In genomic region chr20:38220587-38220986, GRCh38 we compare ENCODE assay signal across 15 cellular contexts. TPM values are rescaled to one million over a fixed set of nuclear protein-coding genes. Genes with fewer than 3 reads are reported as not detected.
A peak's percentile ranks its signal among the peaks of the same experiment; 100 is the strongest.
DNase-seq lines count a peak whose midpoint lies in the region; ATAC-seq and TF ChIP-seq lines count a peak whose summit lies in the region.
"Had no signal": no experiment of that assay in that cellular context is flagged by ENCODE, and none has a peak within 500 bp of the region (broad histone marks: within the 10 kb centered on the region; RNA-seq: fewer than 3 reads in every experiment).

No MANE protein-coding gene starts in this region.

- intact Hi-C loops in HCT116 (cut with micrococcal nuclease), result loop anchor here (5.0 kb wide), 1 partner anchor 148 kb away; no protein-coding TSS in a partner anchor

- TF ChIP-seq CTCF in HCT116 (IDR thresholded peaks at IDR 0.05 in 2 of 3, conservative IDR thresholded peaks at IDR 0.05 in 1 of 3; ENCODE audit: borderline replicate concordance in 1 of 3, insufficient read depth in 1 of 3, low read depth in 2 of 3, low read length in 2 of 3) (no peak), RWPE2 (IDR thresholded peaks at IDR 0.05; ENCODE audit: poor library complexity, severe bottlenecking) (no peak), hepatocyte (IDR thresholded peaks at IDR 0.05; ENCODE audit: poor library complexity) (no peak), smooth muscle cell (IDR thresholded peaks at IDR 0.05; ENCODE audit: borderline replicate concordance, insufficient read depth, poor library complexity, severe bottlenecking) (no peak)

- H3K4me1 ChIP-seq in HCT116 (ENCODE audit: control insufficient read depth in 1 of 2, insufficient read depth in 2 of 2, low read length in 2 of 2) (peaks cover 8 to 34% of the 10 kb centered on the region in 2 experiments), RWPE2 (ENCODE audit: insufficient read depth, poor library complexity, severe bottlenecking) (peaks cover 21% of the 10 kb centered on the region), hepatocyte (ENCODE audit: insufficient read depth) (peaks cover 4% of the 10 kb centered on the region), smooth muscle cell (ENCODE audit: low read depth) (peaks cover 5% of the 10 kb centered on the region)

- ATAC-seq in HCT116 (no peak), RWPE2 (ENCODE audit: low read depth) (no peak), GM19324 (IDR thresholded peaks at IDR 0.05; ENCODE audit: low FRiP score, unreplicated experiment) (no peak), GM19328 (IDR thresholded peaks at IDR 0.05; ENCODE audit: unreplicated experiment) (no peak)

- H3K27me3 ChIP-seq in HCT116 (ENCODE audit: insufficient read depth, low read length) (no peaks in the 10 kb centered on the region), RWPE2 (ENCODE audit: insufficient read depth, poor library complexity, severe bottlenecking) (no peaks in the 10 kb centered on the region), hepatocyte (no peaks in the 10 kb centered on the region), smooth muscle cell (ENCODE audit: low read depth) (no peaks in the 10 kb centered on the region)
- H3K27me3 ChIP-seq: dorsolateral prefrontal cortex, foreskin keratinocyte, upper lobe of left lung had no signal

- H4K20me1 ChIP-seq in HCT116 (ENCODE audit: insufficient read depth) (no peaks in the 10 kb centered on the region), hepatocyte (ENCODE audit: insufficient read depth, poor library complexity, severe bottlenecking) (no peaks in the 10 kb centered on the region), smooth muscle cell (ENCODE audit: low read depth) (no peaks in the 10 kb centered on the region)

- no peak for TF ChIP-seq POLR2A in HCT116 (IDR thresholded peaks at IDR 0.05; ENCODE audit: borderline replicate concordance, extremely low read depth, insufficient read depth, insufficient read length)

- no peak overlapping the region for H3K4me3 Mint-ChIP-seq in activated CD4-positive, alpha-beta memory T cell treated with anti-CD3 and anti-CD28 coated beads, Interleukin-2, amount 10 ng/mL, durations not matched to agents 7 days and 5 days
- H3K4me3 Mint-ChIP-seq: natural killer cell had no signal

- CTCF ChIA-PET in HCT116 (lab: Charles Lee), result interaction anchor here (0.9 to 3.7 kb wide), 28 partner anchors 8 to 656 kb away, joined by 3 to 53 read pairs (median 5); no protein-coding TSS in a partner anchor
- CTCF ChIA-PET in activated CD4-positive, alpha-beta memory T cell treated with anti-CD3 and anti-CD28 coated beads, Interleukin-2, amount 10 ng/mL, durations not matched to agents 7 days and 5 days (lab: Charles Lee), result interaction anchor here (0.8 to 6.1 kb wide), 21 partner anchors 9 to 655 kb away, joined by 3 to 64 read pairs (median 8); no protein-coding TSS in a partner anchor

- H3K9me3 ChIP-seq in HCT116 (ENCODE audit: control insufficient read depth in 1 of 2, insufficient read depth in 1 of 2, low read depth in 1 of 2, low read length in 2 of 2) (no peaks in the 10 kb centered on the region), RWPE2 (ENCODE audit: severe bottlenecking) (no peaks in the 10 kb centered on the region), hepatocyte (ENCODE audit: low read depth) (no peaks in the 10 kb centered on the region), smooth muscle cell (replicated peaks; ENCODE audit: low read depth) (no peaks in the 10 kb centered on the region)
- H3K9me3 ChIP-seq: upper lobe of left lung had no signal

- H3K9me2 ChIP-seq in HCT116 (ENCODE audit: insufficient read depth) (no peaks in the 10 kb centered on the region), hepatocyte (replicated peaks; ENCODE audit: insufficient read depth) (no peaks in the 10 kb centered on the region)

- peak overlapping the region; percentile 47 for H2AFZ ChIP-seq in HCT116 (ENCODE audit: low read depth, low read length, poor library complexity, severe bottlenecking)
- H2AFZ ChIP-seq in hepatocyte, result no peak overlapping the region
- H2AFZ ChIP-seq in smooth muscle cell (ENCODE audit: low read depth), result no peak overlapping the region

- no TSS peak for BruUV-seq in HCT116 (replicated peaks; lab: Mats Ljungman, UMichigan)

- no peaks in the 10 kb centered on the region for H3K36me3 Mint-ChIP-seq in activated CD4-positive, alpha-beta memory T cell treated with anti-CD3 and anti-CD28 coated beads, Interleukin-2, amount 10 ng/mL, durations not matched to agents 7 days and 5 days (ENCODE audit: low read depth)
- H3K36me3 Mint-ChIP-seq: CD4-positive, alpha-beta memory T cell; natural killer cell had no signal

- no peak overlapping the region for H3K27ac Mint-ChIP-seq in activated CD4-positive, alpha-beta memory T cell treated with anti-CD3 and anti-CD28 coated beads, Interleukin-2, amount 10 ng/mL, durations not matched to agents 7 days and 5 days
- H3K27ac Mint-ChIP-seq: natural killer cell had no signal

- RAD21 ChIA-PET in HCT116 (lab: Charles Lee; ENCODE audit: low non-redundant PET in 1 of 2, low total read pairs in 2 of 2, uncharacterized antibody in 2 of 2, unreplicated experiment in 2 of 2), result interaction anchor here (1.3 to 2.1 kb wide), 7 partner anchors 47 to 163 kb away, joined by 5 to 11 read pairs (median 8); no protein-coding TSS in a partner anchor

- H3K27ac ChIP-seq in HCT116 (ENCODE audit: low read depth, low read length), result no peak overlapping the region
- H3K27ac ChIP-seq in RWPE2 (ENCODE audit: poor library complexity, severe bottlenecking), result peak overlapping the region; percentile 87
- H3K27ac ChIP-seq in hepatocyte, result no peak overlapping the region
- no peak overlapping the region for H3K27ac ChIP-seq in smooth muscle cell (ENCODE audit: low read depth)
- H3K27ac ChIP-seq: epithelial cell of prostate, foreskin keratinocyte, upper lobe of left lung had no signal

- H3K4me3 ChIP-seq in HCT116 (replicated peaks in 1 of 2; ENCODE audit: low read depth in 1 of 2, low read length in 2 of 2), result no peak overlapping the region
- H3K4me3 ChIP-seq in RWPE2 (ENCODE audit: severe bottlenecking), result no peak overlapping the region
- no peak overlapping the region for H3K4me3 ChIP-seq in hepatocyte
- H3K4me3 ChIP-seq in smooth muscle cell, result no peak overlapping the region
- H3K4me3 ChIP-seq: upper lobe of left lung had no signal

- POLR2A ChIA-PET in HCT116 (lab: Charles Lee), result interaction anchor here (1.0 kb wide), 1 partner anchor 163 kb away, joined by 4 read pairs; no protein-coding TSS in a partner anchor
- POLR2A ChIA-PET in activated CD4-positive, alpha-beta memory T cell treated with anti-CD3 and anti-CD28 coated beads, Interleukin-2, amount 10 ng/mL, durations not matched to agents 7 days and 5 days (lab: Charles Lee), result no interaction called here

- peaks cover 11% of the 10 kb centered on the region for H3F3A ChIP-seq in smooth muscle cell (ENCODE audit: low read depth)

- DNase-seq in HCT116 (ENCODE audit: low read depth, low spot score), result no peak
- peak; percentile 77 for DNase-seq in RWPE2 (ENCODE audit: low spot score)
- no peak for DNase-seq in hepatocyte (ENCODE audit: low spot score)
- no peak for DNase-seq in smooth muscle cell (lab: John Stamatoyannopoulos, UW; ENCODE audit: unreplicated experiment)
- DNase-seq in activated CD4-positive, alpha-beta memory T cell treated with anti-CD3 and anti-CD28 coated beads, Interleukin-2, amount 10 ng/mL, durations not matched to agents 7 days and 5 days, result no peak
- DNase-seq in mucosa of gallbladder (ENCODE audit: low spot score), result no peak

- TF ChIP-seq RAD21 in HCT116 (IDR thresholded peaks at IDR 0.05; ENCODE audit: low read depth), result no peak

- H3K36me3 ChIP-seq in HCT116 (ENCODE audit: control insufficient read depth in 1 of 2, insufficient read depth in 2 of 2, low read length in 2 of 2), result no peaks in the 10 kb centered on the region
- H3K36me3 ChIP-seq in RWPE2 (ENCODE audit: low read depth), result no peaks in the 10 kb centered on the region
- H3K36me3 ChIP-seq in hepatocyte (replicated peaks; ENCODE audit: insufficient read depth, low read depth), result no peaks in the 10 kb centered on the region
- no peaks in the 10 kb centered on the region for H3K36me3 ChIP-seq in smooth muscle cell (ENCODE audit: low read depth)
- H3K36me3 ChIP-seq: upper lobe of left lung had no signal

- H3K9me3 Mint-ChIP-seq in activated CD4-positive, alpha-beta memory T cell treated with anti-CD3 and anti-CD28 coated beads, Interleukin-2, amount 10 ng/mL, durations not matched to agents 7 days and 5 days, result no peaks in the 10 kb centered on the region
- H3K9me3 Mint-ChIP-seq: CD4-positive, alpha-beta memory T cell; natural killer cell had no signal

- H3K27me3 Mint-ChIP-seq in activated CD4-positive, alpha-beta memory T cell treated with anti-CD3 and anti-CD28 coated beads, Interleukin-2, amount 10 ng/mL, durations not matched to agents 7 days and 5 days, result peaks cover 3% of the 10 kb centered on the region

- H3K4me1 Mint-ChIP-seq in activated CD4-positive, alpha-beta memory T cell treated with anti-CD3 and anti-CD28 coated beads, Interleukin-2, amount 10 ng/mL, durations not matched to agents 7 days and 5 days, result peaks cover 5% of the 10 kb centered on the region

- 87% methylated on average over 10 of the region's 10 CpGs for WGBS in hepatocyte (ENCODE audit: low lambda C conversion rate, missing lambda C conversion rate)
- 86% methylated on average over 10 of the region's 10 CpGs for WGBS in smooth muscle cell (ENCODE audit: low lambda C conversion rate)

- H3K9ac ChIP-seq in HCT116 (ENCODE audit: low read length), result no peak overlapping the region
- H3K9ac ChIP-seq in smooth muscle cell (ENCODE audit: low read depth), result no peak overlapping the region

- peak overlapping the region; percentile 46 for H3K4me2 ChIP-seq in HCT116 (ENCODE audit: low read length)
- H3K4me2 ChIP-seq in hepatocyte, result peak overlapping the region; percentile 66
- H3K4me2 ChIP-seq in smooth muscle cell, result peak overlapping the region; percentile 79

- no peaks in the 10 kb centered on the region for H3K79me2 ChIP-seq in HCT116 (ENCODE audit: insufficient read depth, low read length)
- no peaks in the 10 kb centered on the region for H3K79me2 ChIP-seq in hepatocyte
- H3K79me2 ChIP-seq in smooth muscle cell (ENCODE audit: low read depth), result no peaks in the 10 kb centered on the region

RNA-seq across cellular contexts. Expression of gene KIAA1755, which starts 39.9 kb away (rescaled TPM):
- total RNA-seq in HCT116 (2021; ENCODE audit: unreplicated experiment), result not detected
- polyA plus RNA-seq in HCT116 (2012), result 0.04 TPM in 1 of 2 replicates, not detected in the other
- total RNA-seq in hepatocyte, result 2.0 and 3.4 TPM in 2 replicates
- polyA plus RNA-seq in hepatocyte, result 1.3 and 1.6 TPM in 2 replicates
- total RNA-seq in smooth muscle cell, result 0.09 TPM in 1 of 2 replicates, not detected in the other
- 0.17 TPM in 1 of 2 replicates, not detected in the other for polyA plus RNA-seq in smooth muscle cell
- not detected for total RNA-seq in activated CD4-positive, alpha-beta memory T cell treated with anti-CD3 and anti-CD28 coated beads, Interleukin-2, amount 10 ng/mL, durations not matched to agents 7 days and 5 days
- 7.1 TPM for total RNA-seq in mucosa of gallbladder
- total RNA-seq: CD4-positive, alpha-beta memory T cell; G401; natural killer cell had no signal
- polyA plus RNA-seq: CD4-positive, alpha-beta memory T cell had no signal

RNA-seq across cellular contexts. Expression of gene TGM2, which starts 55.5 kb away (rescaled TPM):
- total RNA-seq in HCT116 (2021; ENCODE audit: unreplicated experiment) (6.1 TPM), hepatocyte (120 and 133 TPM in 2 replicates), smooth muscle cell (53.6 and 72.0 TPM in 2 replicates), mucosa of gallbladder (389 TPM)
- polyA plus RNA-seq in HCT116 (2012), result 8.2 and 9.5 TPM in 2 replicates
- polyA plus RNA-seq in hepatocyte (85.8 and 88.5 TPM in 2 replicates), smooth muscle cell (41.7 and 85.6 TPM in 2 replicates)
- total RNA-seq in activated CD4-positive, alpha-beta memory T cell treated with anti-CD3 and anti-CD28 coated beads, Interleukin-2, amount 10 ng/mL, durations not matched to agents 7 days and 5 days, result under 1 TPM; 0.33 to 0.38 TPM
